Comparison of ENCODE assay signal across 26 cellular contexts in genomic region chr2:216540920-216541319, GRCh38. TPM values are rescaled to one million over a fixed set of nuclear protein-coding genes. Genes with fewer than 3 reads are reported as not detected.
A peak's percentile ranks its signal among the peaks of the same experiment; 100 is the strongest.
DNase-seq lines count a peak whose midpoint lies in the region; ATAC-seq and TF ChIP-seq lines count a peak whose summit lies in the region.
"Had no signal": no experiment of that assay in that cellular context is flagged by ENCODE, and none has a peak within 500 bp of the region (broad histone marks: within the 10 kb centered on the region; RNA-seq: fewer than 3 reads in every experiment).

No MANE protein-coding gene starts in this region.

- no peak overlapping the region for H3K9ac ChIP-seq in mammary epithelial cell (ENCODE audit: insufficient read depth, low read length)
- no peak overlapping the region for H3K9ac ChIP-seq in mesendoderm (ENCODE audit: low read length)
- H3K9ac ChIP-seq: parathyroid adenoma had no signal

- no peak overlapping the region for H4K5ac ChIP-seq in mesendoderm (ENCODE audit: low read length)

- H3K56ac ChIP-seq in mesendoderm (ENCODE audit: low read length), result no peak overlapping the region

- WGBS in heart right ventricle, 2 donors, result 69 to 79% methylated on average over 6 of the region's 6 CpGs
- 17% methylated on average over 4 of the region's 6 CpGs for WGBS in mammary epithelial cell (ENCODE audit: low coverage, missing lambda C conversion rate)
- no CpG with 5 or more reads among the region's 6 CpGs for WGBS in mesendoderm (ENCODE audit: extremely low coverage, insufficient coverage, low lambda C conversion rate)

- ATAC-seq in heart right ventricle (no peak), Right ventricle myocardium superior (ENCODE audit: poor library complexity) (no peak), HG03108 (IDR thresholded peaks at IDR 0.05; ENCODE audit: unreplicated experiment) (no peak), GM19455 (IDR thresholded peaks at IDR 0.05; ENCODE audit: unreplicated experiment) (no peak)
- ATAC-seq: activated CD4-positive, alpha-beta T cell treated with anti-CD3 and anti-CD28 coated beads for 36 hours; GM12878; K562; lower lobe of right lung had no signal

- H3K4me3 ChIP-seq in heart right ventricle (no peak overlapping the region), mammary epithelial cell (replicated peaks in 1 of 3; ENCODE audit: insufficient read depth in 1 of 3, low read depth in 2 of 3, low read length in 3 of 3) (no peak overlapping the region), mesendoderm (ENCODE audit: low read length) (no peak overlapping the region), tibial artery (no peak overlapping the region)
- H3K4me3 ChIP-seq: GM12878, K562, lower lobe of right lung, SK-N-MC had no signal

- no peak overlapping the region for H2BK15ac ChIP-seq in mesendoderm (replicated peaks; ENCODE audit: low read depth)

- H2BK5ac ChIP-seq in mesendoderm (ENCODE audit: low read length), result no peak overlapping the region

- in situ Hi-C loops in mammary epithelial cell (cut with MboI; ENCODE audit: low sequenced_read_pairs in 2 of 2), result no loop called here

- H3K36me3 ChIP-seq in heart right ventricle (no peaks in the 10 kb centered on the region), mammary epithelial cell (ENCODE audit: insufficient read depth, low read length) (no peaks in the 10 kb centered on the region), mesendoderm (ENCODE audit: control insufficient read depth, insufficient read depth, low read length) (no peaks in the 10 kb centered on the region), tibial artery (no peaks in the 10 kb centered on the region)
- H3K36me3 ChIP-seq: brain microvascular endothelial cell, lower lobe of right lung had no signal

- intact Hi-C loops in heart right ventricle (cut with DNase I) (no loop called here), Right ventricle myocardium superior (cut with DNase I) (no loop called here), mammary epithelial cell (cut with micrococcal nuclease) (no loop called here), tibial artery (cut with DNase I; ENCODE audit: low total_unique reads) (no loop called here)

- dilution Hi-C loops in mammary epithelial cell (cut with HindIII; ENCODE audit: low sequenced_read_pairs), result no loop called here

- no peak overlapping the region for H3K18ac ChIP-seq in mesendoderm (ENCODE audit: low read length)

- no peaks in the 10 kb centered on the region for H4K20me1 ChIP-seq in mammary epithelial cell (ENCODE audit: insufficient read depth, low read length)

- H3K79me1 ChIP-seq in mesendoderm (ENCODE audit: low read length), result no peaks in the 10 kb centered on the region

- H2AK5ac ChIP-seq in mesendoderm (ENCODE audit: low read length), result no peak overlapping the region

- no TSS peak for BruUV-seq in mammary epithelial cell (replicated peaks; lab: Mats Ljungman, UMichigan)

- no peak overlapping the region for H3K4ac ChIP-seq in mesendoderm (ENCODE audit: low read depth, low read length)

- CTCF ChIA-PET in mammary epithelial cell (lab: Charles Lee; ENCODE audit: low non-redundant PET), result interaction anchor here (0.6 kb wide), 2 partner anchors 50 to 56 kb away, joined by 3 to 4 read pairs; no protein-coding TSS in a partner anchor

- no peak for TF ChIP-seq CTCF in heart right ventricle (IDR thresholded peaks at IDR 0.05)
- TF ChIP-seq CTCF in mammary epithelial cell (conservative IDR thresholded peaks at IDR 0.05 in 1 of 2, IDR thresholded peaks at IDR 0.05 in 1 of 2; ENCODE audit: extremely low read depth in 1 of 2, insufficient read depth in 1 of 2, low read depth in 1 of 2, low read length in 2 of 2), result no peak
- TF ChIP-seq CTCF in tibial artery (IDR thresholded peaks at IDR 0.05), result no peak

- H3K9me3 ChIP-seq in heart right ventricle (no peaks in the 10 kb centered on the region), mammary epithelial cell (replicated peaks; ENCODE audit: insufficient read depth, low read length) (no peaks in the 10 kb centered on the region), tibial artery (no peaks in the 10 kb centered on the region)
- H3K9me3 ChIP-seq: lower lobe of right lung had no signal

- no peak overlapping the region for H4K8ac ChIP-seq in mesendoderm (ENCODE audit: low read depth, low read length)

- H3K27ac ChIP-seq in heart right ventricle (peak overlapping the region in 9 of 10 donors; percentile 40 to 87 (median 81)), mammary epithelial cell (ENCODE audit: insufficient read depth, low read depth, low read length) (peak overlapping the region; percentile 12), mesendoderm (ENCODE audit: low read depth, low read length) (no peak overlapping the region), tibial artery (peak overlapping the region; percentile 46 to 65)
- H3K27ac ChIP-seq: brain microvascular endothelial cell, lower lobe of right lung, parathyroid adenoma, SK-N-MC had no signal

- DNase-seq in heart right ventricle (no peak), Right ventricle myocardium superior (no peak), mammary epithelial cell (peak; percentile 10), mesendoderm (peak; percentile 57), tibial artery (no peak), NCI-H526 (lab: John Stamatoyannopoulos, UW) (no peak)
- DNase-seq: 8988T; activated CD4-positive, alpha-beta T cell treated with anti-CD3 and anti-CD28 coated beads for 36 hours; activated gamma-delta T cell; brain microvascular endothelial cell; CD4-positive, CD25-positive, alpha-beta regulatory T cell; effector CD4-positive, alpha-beta T cell; lower lobe of right lung; MM.1S; NCI-H2029; NCI-H82; nephron progenitor cell; stimulated activated CD4-positive, alpha-beta T cell treated with anti-CD3 and anti-CD28 coated beads, Interleukin-15, amount 100 ng/mL, for 24 hours; stimulated activated naive CD4-positive, alpha-beta T cell; T-helper 2 cell had no signal

- no peaks in the 10 kb centered on the region for H3K79me2 ChIP-seq in mammary epithelial cell (ENCODE audit: insufficient read depth, low read length)
- H3K79me2 ChIP-seq in mesendoderm (ENCODE audit: control insufficient read depth, insufficient read depth, low read length), result no peaks in the 10 kb centered on the region
- H3K79me2 ChIP-seq: parathyroid adenoma had no signal

- no peak overlapping the region for H3K23ac ChIP-seq in mesendoderm (ENCODE audit: low read length)

- H3K27me3 ChIP-seq in heart right ventricle (no peaks in the 10 kb centered on the region), mammary epithelial cell (ENCODE audit: insufficient read depth, low read length) (no peaks in the 10 kb centered on the region), mesendoderm (ENCODE audit: insufficient read depth, low read length, poor library complexity) (no peaks in the 10 kb centered on the region), tibial artery (no peaks in the 10 kb centered on the region)
- H3K27me3 ChIP-seq: brain microvascular endothelial cell had no signal

- H2AFZ ChIP-seq in mammary epithelial cell (ENCODE audit: low read depth, low read length), result no peak overlapping the region
- H2AFZ ChIP-seq: parathyroid adenoma had no signal

- H3K4me1 ChIP-seq in heart right ventricle, result peaks cover 12 to 57% (median 38%) of the 10 kb centered on the region in 9 donors
- peaks cover 39% of the 10 kb centered on the region for H3K4me1 ChIP-seq in mammary epithelial cell (ENCODE audit: insufficient read depth, low read length)
- no peaks in the 10 kb centered on the region for H3K4me1 ChIP-seq in mesendoderm (ENCODE audit: control insufficient read depth, low read depth, low read length)
- peaks cover 0 to 46% (median 26%) of the 10 kb centered on the region in 4 donors for H3K4me1 ChIP-seq in tibial artery
- H3K4me1 ChIP-seq: parathyroid adenoma had no signal

- H2BK120ac ChIP-seq in mesendoderm (ENCODE audit: low read depth, low read length), result no peak overlapping the region

- H3K4me2 ChIP-seq in mammary epithelial cell (ENCODE audit: insufficient read depth, low read depth, low read length) (peak overlapping the region; percentile 22), mesendoderm (ENCODE audit: low read length) (no peak overlapping the region)

RNA-seq across cellular contexts. Expression of gene RPL37A, which starts 42.3 kb away (rescaled TPM):
- total RNA-seq in heart right ventricle (1,000 to 10,000 TPM; 1,773 to 2,212 (median 2,050) TPM), Right ventricle myocardium superior (1,979 TPM), mammary epithelial cell (1,000 to 10,000 TPM in 1 of 2 donors, 100 to 1,000 TPM in 1; 855 to 2,728 TPM)
- polyA plus RNA-seq in heart right ventricle (1,000 to 10,000 TPM; 2,109 to 6,100 TPM), mammary epithelial cell (1,666 TPM)
- 996 TPM for polyA minus RNA-seq in mammary epithelial cell
- polyA plus RNA-seq in mesendoderm (2013, experiment 1 of 2), result 10,990 TPM
- polyA plus RNA-seq in mesendoderm (2013, experiment 2 of 2), result 10,919 TPM

Comparison
In these comparisons a context has a peak if more than half of its experiments do, and no peak if none do; other contexts are left out.
1. DNase-seq: peak in mammary epithelial cell (single experiment) and mesendoderm (single experiment); none in heart right ventricle (0 of 2), Right ventricle myocardium superior (single experiment), tibial artery (0 of 2) and NCI-H526 (0 of 2).